1 cellular context compared by ENCODE assay signal in the genomic region with DNA sequence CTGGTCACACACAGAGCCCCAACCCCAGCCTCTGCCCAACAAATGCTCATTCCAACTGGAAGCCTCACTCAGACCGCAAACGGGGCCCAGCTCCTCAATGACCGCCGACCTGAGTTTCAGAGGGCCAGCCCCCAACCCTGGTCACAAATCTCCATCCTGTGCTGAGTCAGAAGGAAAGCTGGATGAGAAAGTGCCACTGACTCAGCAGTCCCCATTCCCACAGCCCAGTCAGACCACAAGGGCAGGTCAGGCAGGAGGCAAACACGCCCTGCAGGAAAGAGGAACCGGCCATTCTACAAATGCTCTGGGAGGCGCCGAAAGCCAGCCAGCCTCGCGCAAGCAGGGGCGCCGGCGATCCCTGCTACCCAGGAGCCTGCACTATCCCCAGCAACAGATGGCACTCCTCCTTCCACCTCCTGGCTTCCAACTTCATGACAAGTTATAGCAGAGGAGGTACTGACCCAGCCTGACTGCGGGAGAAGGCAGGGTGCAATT.
TF ChIP-seq lines count a peak whose summit lies in the region.

No MANE protein-coding gene starts in this region.

TF ChIP-seq in WTC11, 78 proteins besides CTCF, POLR2A, EP300 and RAD21:
- TF ChIP-seq PRRX2 (CRISPR knock-in tag; IDR thresholded peaks at IDR 0.05) (no peak), KAT7 (CRISPR knock-in tag; IDR thresholded peaks at IDR 0.05; ENCODE audit: borderline replicate concordance) (no peak), ZNF396 (CRISPR knock-in tag; IDR thresholded peaks at IDR 0.05; ENCODE audit: borderline replicate concordance) (no peak), ESRRA (CRISPR knock-in tag; IDR thresholded peaks at IDR 0.05; ENCODE audit: borderline replicate concordance) (no peak), ZNF219 (CRISPR knock-in tag; IDR thresholded peaks at IDR 0.05; ENCODE audit: borderline replicate concordance) (no peak), TEAD1 (CRISPR knock-in tag; IDR thresholded peaks at IDR 0.05) (no peak), TEAD4 (CRISPR knock-in tag; IDR thresholded peaks at IDR 0.05) (no peak), SMAD4 (CRISPR knock-in tag; IDR thresholded peaks at IDR 0.05) (no peak), GABPB1 (CRISPR knock-in tag; IDR thresholded peaks at IDR 0.05) (no peak), ZBTB21 (CRISPR knock-in tag; IDR thresholded peaks at IDR 0.05; ENCODE audit: borderline replicate concordance) (no peak)
- TF ChIP-seq, protein P1, sequence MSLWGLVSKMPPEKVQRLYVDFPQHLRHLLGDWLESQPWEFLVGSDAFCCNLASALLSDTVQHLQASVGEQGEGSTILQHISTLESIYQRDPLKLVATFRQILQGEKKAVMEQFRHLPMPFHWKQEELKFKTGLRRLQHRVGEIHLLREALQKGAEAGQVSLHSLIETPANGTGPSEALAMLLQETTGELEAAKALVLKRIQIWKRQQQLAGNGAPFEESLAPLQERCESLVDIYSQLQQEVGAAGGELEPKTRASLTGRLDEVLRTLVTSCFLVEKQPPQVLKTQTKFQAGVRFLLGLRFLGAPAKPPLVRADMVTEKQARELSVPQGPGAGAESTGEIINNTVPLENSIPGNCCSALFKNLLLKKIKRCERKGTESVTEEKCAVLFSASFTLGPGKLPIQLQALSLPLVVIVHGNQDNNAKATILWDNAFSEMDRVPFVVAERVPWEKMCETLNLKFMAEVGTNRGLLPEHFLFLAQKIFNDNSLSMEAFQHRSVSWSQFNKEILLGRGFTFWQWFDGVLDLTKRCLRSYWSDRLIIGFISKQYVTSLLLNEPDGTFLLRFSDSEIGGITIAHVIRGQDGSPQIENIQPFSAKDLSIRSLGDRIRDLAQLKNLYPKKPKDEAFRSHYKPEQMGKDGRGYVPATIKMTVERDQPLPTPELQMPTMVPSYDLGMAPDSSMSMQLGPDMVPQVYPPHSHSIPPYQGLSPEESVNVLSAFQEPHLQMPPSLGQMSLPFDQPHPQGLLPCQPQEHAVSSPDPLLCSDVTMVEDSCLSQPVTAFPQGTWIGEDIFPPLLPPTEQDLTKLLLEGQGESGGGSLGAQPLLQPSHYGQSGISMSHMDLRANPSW (CRISPR knock-in tag; conservative IDR thresholded peaks at IDR 0.05; ENCODE audit: low read depth): no peak
- TF ChIP-seq, protein P2, sequence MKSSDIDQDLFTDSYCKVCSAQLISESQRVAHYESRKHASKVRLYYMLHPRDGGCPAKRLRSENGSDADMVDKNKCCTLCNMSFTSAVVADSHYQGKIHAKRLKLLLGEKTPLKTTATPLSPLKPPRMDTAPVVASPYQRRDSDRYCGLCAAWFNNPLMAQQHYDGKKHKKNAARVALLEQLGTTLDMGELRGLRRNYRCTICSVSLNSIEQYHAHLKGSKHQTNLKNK (CRISPR knock-in tag; IDR thresholded peaks at IDR 0.05): no peak
- TF ChIP-seq, protein P3, sequence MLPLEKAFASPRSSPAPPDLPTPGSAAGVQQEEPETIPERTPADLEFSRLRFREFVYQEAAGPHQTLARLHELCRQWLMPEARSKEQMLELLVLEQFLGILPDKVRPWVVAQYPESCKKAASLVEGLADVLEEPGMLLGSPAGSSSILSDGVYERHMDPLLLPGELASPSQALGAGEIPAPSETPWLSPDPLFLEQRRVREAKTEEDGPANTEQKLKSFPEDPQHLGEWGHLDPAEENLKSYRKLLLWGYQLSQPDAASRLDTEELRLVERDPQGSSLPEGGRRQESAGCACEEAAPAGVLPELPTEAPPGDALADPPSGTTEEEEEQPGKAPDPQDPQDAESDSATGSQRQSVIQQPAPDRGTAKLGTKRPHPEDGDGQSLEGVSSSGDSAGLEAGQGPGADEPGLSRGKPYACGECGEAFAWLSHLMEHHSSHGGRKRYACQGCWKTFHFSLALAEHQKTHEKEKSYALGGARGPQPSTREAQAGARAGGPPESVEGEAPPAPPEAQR (CRISPR knock-in tag; IDR thresholded peaks at IDR 0.05): no peak
- TF ChIP-seq, protein P4, sequence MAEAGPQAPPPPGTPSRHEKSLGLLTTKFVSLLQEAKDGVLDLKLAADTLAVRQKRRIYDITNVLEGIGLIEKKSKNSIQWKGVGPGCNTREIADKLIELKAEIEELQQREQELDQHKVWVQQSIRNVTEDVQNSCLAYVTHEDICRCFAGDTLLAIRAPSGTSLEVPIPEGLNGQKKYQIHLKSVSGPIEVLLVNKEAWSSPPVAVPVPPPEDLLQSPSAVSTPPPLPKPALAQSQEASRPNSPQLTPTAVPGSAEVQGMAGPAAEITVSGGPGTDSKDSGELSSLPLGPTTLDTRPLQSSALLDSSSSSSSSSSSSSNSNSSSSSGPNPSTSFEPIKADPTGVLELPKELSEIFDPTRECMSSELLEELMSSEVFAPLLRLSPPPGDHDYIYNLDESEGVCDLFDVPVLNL (CRISPR knock-in tag; IDR thresholded peaks at IDR 0.05; ENCODE audit: borderline replicate concordance, low read depth): no peak
- TF ChIP-seq, protein P5, sequence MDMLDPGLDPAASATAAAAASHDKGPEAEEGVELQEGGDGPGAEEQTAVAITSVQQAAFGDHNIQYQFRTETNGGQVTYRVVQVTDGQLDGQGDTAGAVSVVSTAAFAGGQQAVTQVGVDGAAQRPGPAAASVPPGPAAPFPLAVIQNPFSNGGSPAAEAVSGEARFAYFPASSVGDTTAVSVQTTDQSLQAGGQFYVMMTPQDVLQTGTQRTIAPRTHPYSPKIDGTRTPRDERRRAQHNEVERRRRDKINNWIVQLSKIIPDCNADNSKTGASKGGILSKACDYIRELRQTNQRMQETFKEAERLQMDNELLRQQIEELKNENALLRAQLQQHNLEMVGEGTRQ (CRISPR knock-in tag; IDR thresholded peaks at IDR 0.05): no peak
- TF ChIP-seq, protein P6, sequence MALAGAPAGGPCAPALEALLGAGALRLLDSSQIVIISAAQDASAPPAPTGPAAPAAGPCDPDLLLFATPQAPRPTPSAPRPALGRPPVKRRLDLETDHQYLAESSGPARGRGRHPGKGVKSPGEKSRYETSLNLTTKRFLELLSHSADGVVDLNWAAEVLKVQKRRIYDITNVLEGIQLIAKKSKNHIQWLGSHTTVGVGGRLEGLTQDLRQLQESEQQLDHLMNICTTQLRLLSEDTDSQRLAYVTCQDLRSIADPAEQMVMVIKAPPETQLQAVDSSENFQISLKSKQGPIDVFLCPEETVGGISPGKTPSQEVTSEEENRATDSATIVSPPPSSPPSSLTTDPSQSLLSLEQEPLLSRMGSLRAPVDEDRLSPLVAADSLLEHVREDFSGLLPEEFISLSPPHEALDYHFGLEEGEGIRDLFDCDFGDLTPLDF (CRISPR knock-in tag; IDR thresholded peaks at IDR 0.05): no peak
- TF ChIP-seq, protein P7, sequence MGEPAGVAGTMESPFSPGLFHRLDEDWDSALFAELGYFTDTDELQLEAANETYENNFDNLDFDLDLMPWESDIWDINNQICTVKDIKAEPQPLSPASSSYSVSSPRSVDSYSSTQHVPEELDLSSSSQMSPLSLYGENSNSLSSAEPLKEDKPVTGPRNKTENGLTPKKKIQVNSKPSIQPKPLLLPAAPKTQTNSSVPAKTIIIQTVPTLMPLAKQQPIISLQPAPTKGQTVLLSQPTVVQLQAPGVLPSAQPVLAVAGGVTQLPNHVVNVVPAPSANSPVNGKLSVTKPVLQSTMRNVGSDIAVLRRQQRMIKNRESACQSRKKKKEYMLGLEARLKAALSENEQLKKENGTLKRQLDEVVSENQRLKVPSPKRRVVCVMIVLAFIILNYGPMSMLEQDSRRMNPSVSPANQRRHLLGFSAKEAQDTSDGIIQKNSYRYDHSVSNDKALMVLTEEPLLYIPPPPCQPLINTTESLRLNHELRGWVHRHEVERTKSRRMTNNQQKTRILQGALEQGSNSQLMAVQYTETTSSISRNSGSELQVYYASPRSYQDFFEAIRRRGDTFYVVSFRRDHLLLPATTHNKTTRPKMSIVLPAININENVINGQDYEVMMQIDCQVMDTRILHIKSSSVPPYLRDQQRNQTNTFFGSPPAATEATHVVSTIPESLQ (CRISPR knock-in tag; IDR thresholded peaks at IDR 0.05): no peak
- TF ChIP-seq, protein P8, sequence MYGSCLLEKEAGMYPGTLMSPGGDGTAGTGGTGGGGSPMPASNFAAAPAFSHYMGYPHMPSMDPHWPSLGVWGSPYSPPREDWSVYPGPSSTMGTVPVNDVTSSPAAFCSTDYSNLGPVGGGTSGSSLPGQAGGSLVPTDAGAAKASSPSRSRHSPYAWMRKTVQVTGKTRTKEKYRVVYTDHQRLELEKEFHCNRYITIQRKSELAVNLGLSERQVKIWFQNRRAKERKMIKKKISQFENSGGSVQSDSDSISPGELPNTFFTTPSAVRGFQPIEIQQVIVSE (CRISPR knock-in tag; IDR thresholded peaks at IDR 0.05; ENCODE audit: borderline replicate concordance): no peak
- TF ChIP-seq, protein P9, sequence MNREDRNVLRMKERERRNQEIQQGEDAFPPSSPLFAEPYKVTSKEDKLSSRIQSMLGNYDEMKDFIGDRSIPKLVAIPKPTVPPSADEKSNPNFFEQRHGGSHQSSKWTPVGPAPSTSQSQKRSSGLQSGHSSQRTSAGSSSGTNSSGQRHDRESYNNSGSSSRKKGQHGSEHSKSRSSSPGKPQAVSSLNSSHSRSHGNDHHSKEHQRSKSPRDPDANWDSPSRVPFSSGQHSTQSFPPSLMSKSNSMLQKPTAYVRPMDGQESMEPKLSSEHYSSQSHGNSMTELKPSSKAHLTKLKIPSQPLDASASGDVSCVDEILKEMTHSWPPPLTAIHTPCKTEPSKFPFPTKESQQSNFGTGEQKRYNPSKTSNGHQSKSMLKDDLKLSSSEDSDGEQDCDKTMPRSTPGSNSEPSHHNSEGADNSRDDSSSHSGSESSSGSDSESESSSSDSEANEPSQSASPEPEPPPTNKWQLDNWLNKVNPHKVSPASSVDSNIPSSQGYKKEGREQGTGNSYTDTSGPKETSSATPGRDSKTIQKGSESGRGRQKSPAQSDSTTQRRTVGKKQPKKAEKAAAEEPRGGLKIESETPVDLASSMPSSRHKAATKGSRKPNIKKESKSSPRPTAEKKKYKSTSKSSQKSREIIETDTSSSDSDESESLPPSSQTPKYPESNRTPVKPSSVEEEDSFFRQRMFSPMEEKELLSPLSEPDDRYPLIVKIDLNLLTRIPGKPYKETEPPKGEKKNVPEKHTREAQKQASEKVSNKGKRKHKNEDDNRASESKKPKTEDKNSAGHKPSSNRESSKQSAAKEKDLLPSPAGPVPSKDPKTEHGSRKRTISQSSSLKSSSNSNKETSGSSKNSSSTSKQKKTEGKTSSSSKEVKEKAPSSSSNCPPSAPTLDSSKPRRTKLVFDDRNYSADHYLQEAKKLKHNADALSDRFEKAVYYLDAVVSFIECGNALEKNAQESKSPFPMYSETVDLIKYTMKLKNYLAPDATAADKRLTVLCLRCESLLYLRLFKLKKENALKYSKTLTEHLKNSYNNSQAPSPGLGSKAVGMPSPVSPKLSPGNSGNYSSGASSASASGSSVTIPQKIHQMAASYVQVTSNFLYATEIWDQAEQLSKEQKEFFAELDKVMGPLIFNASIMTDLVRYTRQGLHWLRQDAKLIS (CRISPR knock-in tag; IDR thresholded peaks at IDR 0.05; ENCODE audit: borderline replicate concordance): no peak
